ENCODE assay signal across 10 cellular contexts in the genomic region with DNA sequence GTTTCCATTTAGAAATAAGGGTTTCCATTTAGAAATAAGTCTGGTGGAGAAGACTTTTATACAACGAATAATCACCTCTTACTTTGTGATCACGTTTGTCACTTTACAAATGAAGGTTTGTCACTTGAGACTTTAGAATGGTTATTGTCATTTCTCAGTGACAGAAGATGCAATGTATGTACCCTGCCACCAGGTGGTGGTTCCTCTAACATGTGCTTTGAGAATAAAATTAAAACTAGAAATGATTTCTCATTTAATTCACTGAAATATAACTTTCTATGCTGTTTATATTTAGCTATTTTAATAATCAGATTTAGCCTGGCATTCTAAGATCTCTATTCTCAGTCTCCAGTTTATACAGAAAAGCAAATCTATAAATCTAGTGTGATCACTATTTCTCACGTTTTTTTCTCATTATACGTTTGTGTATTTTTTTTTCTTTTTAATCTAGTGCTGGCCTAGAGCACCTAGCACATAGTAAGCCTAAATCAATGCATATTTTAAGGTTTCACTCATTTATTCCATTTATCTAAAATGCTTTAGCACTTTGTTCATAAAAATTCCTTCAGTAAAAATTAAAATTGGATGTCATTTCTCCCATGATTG. TPM values are rescaled to one million over a fixed set of nuclear protein-coding genes. Genes with fewer than 3 reads are reported as not detected.
A peak's percentile ranks its signal among the peaks of the same experiment; 100 is the strongest.
DNase-seq lines count a peak whose midpoint lies in the region; ATAC-seq, FAIRE-seq and TF ChIP-seq lines count a peak whose summit lies in the region.
"Had no signal": no experiment of that assay in that cellular context is flagged by ENCODE, and none has a peak within 500 bp of the region (broad histone marks: within the 10 kb centered on the region; RNA-seq: fewer than 3 reads in every experiment).

No MANE protein-coding gene starts in this region.

- no peaks in the 10 kb centered on the region for H3K36me3 ChIP-seq in RWPE2 (ENCODE audit: low read depth)
- H3K36me3 ChIP-seq in kidney (ENCODE audit: control insufficient read depth in 1 of 2, insufficient read depth in 2 of 2, low read length in 2 of 2), result no peaks in the 10 kb centered on the region
- H3K36me3 ChIP-seq: BLaER1 had no signal

- peaks cover 5% of the 10 kb centered on the region for H3K27me3 ChIP-seq in RWPE2 (ENCODE audit: insufficient read depth, poor library complexity, severe bottlenecking)
- H3K27me3 ChIP-seq: BLaER1 had no signal

- no peak overlapping the region for H3K27ac ChIP-seq in RWPE2 (ENCODE audit: poor library complexity, severe bottlenecking)
- H3K27ac ChIP-seq in kidney (ENCODE audit: low read depth in 2 of 2, low read length in 2 of 2), result no peak overlapping the region
- H3K27ac ChIP-seq: BLaER1 had no signal

- FAIRE-seq in kidney (lab: Jason Lieb, UNC), result peak; percentile 13

- H3K4me1 ChIP-seq in RWPE2 (ENCODE audit: insufficient read depth, poor library complexity, severe bottlenecking) (no peaks in the 10 kb centered on the region), kidney (ENCODE audit: control insufficient read depth in 1 of 2, insufficient read depth in 1 of 2, low read depth in 1 of 2, low read length in 2 of 2) (no peaks in the 10 kb centered on the region)
- H3K4me1 ChIP-seq: BLaER1 had no signal

- DNase-seq in NCI-H1105 treated with DMSO at 0.1 percent for 48 hours (lab: John Stamatoyannopoulos, UW) (peak; percentile 30), NCI-H1105 (lab: John Stamatoyannopoulos, UW) (no peak), RWPE2 (ENCODE audit: low spot score) (no peak), kidney (no peak), NCI-H2029 (lab: John Stamatoyannopoulos, UW) (no peak)
- no peak for DNase-seq in activated T-cell treated with anti-CD3 and anti-CD28 coated beads, Interleukin-2, amount 50 U/mL, for 48 hours

- peak; percentile 71 for ATAC-seq in HG02870 (IDR thresholded peaks at IDR 0.05; ENCODE audit: unreplicated experiment)
- ATAC-seq in RWPE2 (ENCODE audit: low read depth), result no peak
- ATAC-seq in HG03139 (IDR thresholded peaks at IDR 0.05; ENCODE audit: unreplicated experiment), result no peak

- H3K9ac ChIP-seq in kidney (ENCODE audit: low read length in 2 of 2), result no peak overlapping the region
- H3K9ac ChIP-seq: BLaER1 had no signal

- H3K9me3 ChIP-seq in RWPE2 (ENCODE audit: severe bottlenecking) (no peaks in the 10 kb centered on the region), kidney (ENCODE audit: control insufficient read depth in 1 of 2, low read length in 2 of 2) (no peaks in the 10 kb centered on the region)
- H3K9me3 ChIP-seq: BLaER1 had no signal

- H3K4me3 ChIP-seq in RWPE2 (ENCODE audit: severe bottlenecking) (no peak overlapping the region), kidney (ENCODE audit: low read length in 2 of 2) (no peak overlapping the region)
- H3K4me3 ChIP-seq: BLaER1 had no signal

- TF ChIP-seq CTCF in RWPE2 (IDR thresholded peaks at IDR 0.05; ENCODE audit: poor library complexity, severe bottlenecking), result peak; percentile 59
- TF ChIP-seq CTCF in kidney (IDR thresholded peaks at IDR 0.05; ENCODE audit: borderline replicate concordance, extremely low read depth, insufficient read depth), result peak; percentile 23

- intact Hi-C loops in kidney (cut with DNase I), result no loop called here

RNA-seq across cellular contexts. Expression of gene TFAP2D, which starts 57.4 kb away (rescaled TPM):
- total RNA-seq in kidney, result not detected
- not detected for polyA plus RNA-seq in kidney (ENCODE audit: insufficient read depth, low read depth, low replicate concordance)
- total RNA-seq: T-helper 1 cell treated with Interleukin-12 subunit alpha and Interleukin-12 subunit beta and Interleukin-4 antibody, amounts not matched to agents 30 ng/mL and 1 ng/mL, for 36 hours had no signal
